Comparison of ENCODE assay signal across 8 cellular contexts in the genomic region with DNA sequence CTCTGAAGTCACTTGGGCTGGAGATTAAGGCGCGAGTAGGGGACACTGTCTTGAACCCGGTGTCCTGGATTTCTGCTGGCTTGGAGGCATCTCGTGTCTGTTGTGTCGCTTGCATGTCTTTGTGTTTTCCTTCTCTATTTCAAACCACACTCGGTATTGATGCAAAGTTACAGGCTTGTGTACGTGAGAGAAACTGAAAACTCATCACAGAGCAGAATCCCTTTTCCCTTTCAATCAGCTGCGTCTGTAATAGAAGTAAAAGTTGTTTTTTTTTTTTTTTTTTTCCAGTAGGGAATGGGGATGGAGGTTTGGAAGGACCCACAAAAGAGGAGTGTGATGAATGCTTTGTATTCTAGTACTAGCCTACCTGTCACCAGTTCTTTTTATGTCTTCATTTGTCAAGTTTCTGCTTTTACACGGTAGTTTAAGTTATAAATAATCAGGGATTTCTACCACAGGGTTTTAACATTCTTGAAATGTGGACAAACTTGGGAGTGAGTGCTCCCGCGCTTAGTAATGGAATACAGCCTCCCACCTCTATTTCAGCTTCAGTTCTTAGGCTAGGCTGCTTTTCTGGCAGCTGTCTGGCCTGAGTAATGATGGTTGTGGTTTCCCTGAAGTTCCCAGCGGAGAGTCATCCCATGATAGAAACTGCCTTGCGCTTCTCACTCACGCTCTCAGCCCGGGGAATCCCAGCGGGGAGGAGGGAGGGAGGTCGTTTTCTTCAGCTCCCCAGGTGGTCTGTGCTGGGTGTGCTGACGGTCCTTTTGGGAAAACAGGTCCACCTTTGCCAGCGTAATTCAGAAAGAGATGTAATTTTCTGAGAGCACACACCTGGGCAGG. TPM values are rescaled to one million over a fixed set of nuclear protein-coding genes. Genes with fewer than 3 reads are reported as not detected.
DNase-seq lines count a peak whose midpoint lies in the region; ATAC-seq lines count a peak whose summit lies in the region.

No MANE protein-coding gene starts in this region.

- no peaks in the 10 kb centered on the region for H3K27me3 ChIP-seq in layer of hippocampus (ENCODE audit: control insufficient read depth, insufficient read depth, low read length)

- H3K27ac ChIP-seq in layer of hippocampus (ENCODE audit: low read depth, low read length): peak overlapping the region; percentile 88

- peak; percentile 61 for ATAC-seq in GM19395 (IDR thresholded peaks at IDR 0.05; ENCODE audit: unreplicated experiment)
- ATAC-seq in HG03432 (IDR thresholded peaks at IDR 0.05; ENCODE audit: unreplicated experiment): peak; percentile 61

- DNase-seq in Daoy (ENCODE audit: low read depth): peak; percentile 98
- peak; percentile 56 for DNase-seq in SK-N-DZ (ENCODE audit: low spot score)
- DNase-seq in cerebellar cortex (ENCODE audit: low spot score): peak; percentile 25
- DNase-seq in stimulated activated CD4-positive, alpha-beta T cell treated with anti-CD3 and anti-CD28 coated beads, Interleukin-4, amount 100 ng/mL, for 24 hours: peak; percentile 71
- DNase-seq in HuH-7.5 (ENCODE audit: low spot score): no peak

RNA-seq across cellular contexts. Expression of a gene that starts 0.8 kb away (rescaled TPM):
- total RNA-seq in Daoy (2014; rRNA removed; shearing (Covaris generic)): 60.8 and 69.8 TPM in 2 replicates
- polyA plus RNA-seq in SK-N-DZ (2014; cell fraction: cytosol; rRNA removed): 24.9 and 27.6 TPM in 2 replicates
- 32.5 and 52.7 TPM in 2 replicates for polyA plus RNA-seq in SK-N-DZ (2014; cell fraction: nucleus; rRNA removed)
